In genomic region chr2:39684495-39684894, GRCh38 we compare ENCODE assay signal across 11 cellular contexts. TPM values are rescaled to one million over a fixed set of nuclear protein-coding genes. Genes with fewer than 3 reads are reported as not detected.
"Had no signal": no experiment of that assay in that cellular context is flagged by ENCODE, and none has a peak within 500 bp of the region (broad histone marks: within the 10 kb centered on the region; RNA-seq: fewer than 3 reads in every experiment).

No MANE protein-coding gene starts in this region.

- H3K9me3 ChIP-seq: HAP-1 had no signal

- H3K4me1 Mint-ChIP-seq: IgD-negative memory B cell had no signal

- H3K36me3 ChIP-seq: HAP-1 had no signal

- DNase-seq: GM23248, GOT3, H7, KG1 had no signal

- H3K4me3 ChIP-seq: GM23248, HAP-1 had no signal

- ATAC-seq: HCT116, HepG2 had no signal

- H3K27ac Mint-ChIP-seq: IgD-negative memory B cell had no signal

- H2AFZ ChIP-seq: GM23248 had no signal

- H3K4me3 Mint-ChIP-seq: IgD-negative memory B cell had no signal

- H3K36me3 Mint-ChIP-seq: IgD-negative memory B cell had no signal

- H3K9ac ChIP-seq: GM23248 had no signal

- H3K9me3 Mint-ChIP-seq: IgD-negative memory B cell had no signal

- FAIRE-seq: HepG2 had no signal

- H3K27ac ChIP-seq: GM23248, HL-60 had no signal

RNA-seq across cellular contexts. Expression of gene TMEM178A, which starts 18.8 kb away (rescaled TPM):
- total RNA-seq: H4, HT1080 had no signal
- polyA plus RNA-seq: GM23248, IgD-negative memory B cell had no signal
